8 cellular contexts compared by ENCODE assay signal in genomic region chr17:2711608-2712299, GRCh38. TPM values are rescaled to one million over a fixed set of nuclear protein-coding genes. Genes with fewer than 3 reads are reported as not detected.
DNase-seq lines count a peak whose midpoint lies in the region; ATAC-seq and TF ChIP-seq lines count a peak whose summit lies in the region.

Gene CLUH (minus strand): TSS chr17:2711764. CDS start chr17:2711661, 103 bp downstream.

- peaks cover 3% of the 10 kb centered on the region; the same call in 1 of the 2 replicates for H3K36me3 ChIP-seq in GM06990 (ENCODE audit: control insufficient read depth, insufficient read depth, low read length)

- peaks cover 31% of the 10 kb centered on the region for H3K4me1 Mint-ChIP-seq in activated naive CD4-positive, alpha-beta T cell treated with anti-CD3 and anti-CD28 coated beads, Interleukin-2, amount 50 U/mL, for 24 hours

- ATAC-seq in SK-N-SH treated with all-trans-retinoic acid at 6 μM for 48 hours (peak; percentile 93), omental fat pad (ENCODE audit: low FRiP score) (peak; percentile 86)

- H3K27me3 ChIP-seq in GM06990 (replicated peaks; ENCODE audit: control insufficient read depth, insufficient read depth, low read length) = no peaks in the 10 kb centered on the region

- peaks cover 1% of the 10 kb centered on the region for H3K36me3 Mint-ChIP-seq in activated naive CD4-positive, alpha-beta T cell treated with anti-CD3 and anti-CD28 coated beads, Interleukin-2, amount 50 U/mL, for 24 hours

- H3K27me3 Mint-ChIP-seq in activated naive CD4-positive, alpha-beta T cell treated with anti-CD3 and anti-CD28 coated beads, Interleukin-2, amount 50 U/mL, for 24 hours = no peaks in the 10 kb centered on the region

- peak within 1 kb of the TSS; percentile 81 for H3K27ac Mint-ChIP-seq in activated naive CD4-positive, alpha-beta T cell treated with anti-CD3 and anti-CD28 coated beads, Interleukin-2, amount 50 U/mL, for 24 hours

- DNase-seq in GM06990 (ENCODE audit: extremely low read depth, insufficient read length) = peak; percentile 99
- DNase-seq in HFF-Myc (ENCODE audit: extremely low read depth, low read depth) = peak; percentile 83
- peak; percentile 79 for DNase-seq in NAMALWA (ENCODE audit: low spot score)
- DNase-seq in glomerular endothelial cell (ENCODE audit: extremely low read depth, low read depth, low spot score) = peak; percentile 64
- peak; percentile 76 for DNase-seq in omental fat pad (ENCODE audit: low spot score)

- H3K4me3 Mint-ChIP-seq in activated naive CD4-positive, alpha-beta T cell treated with anti-CD3 and anti-CD28 coated beads, Interleukin-2, amount 50 U/mL, for 24 hours = peak within 1 kb of the TSS; percentile 95

- no peaks in the 10 kb centered on the region for H3K9me3 Mint-ChIP-seq in activated naive CD4-positive, alpha-beta T cell treated with anti-CD3 and anti-CD28 coated beads, Interleukin-2, amount 50 U/mL, for 24 hours

- H3K4me3 ChIP-seq in GM06990 (replicated peaks; ENCODE audit: low read depth, low read length) (peak within 1 kb of the TSS; percentile 69), HFF-Myc (replicated peaks; ENCODE audit: low read depth, low read length) (peak within 1 kb of the TSS; percentile 98)

- no peak for TF ChIP-seq CTCF in GM06990 (IDR thresholded peaks at IDR 0.05; ENCODE audit: insufficient read depth, low read length, poor library complexity, severe bottlenecking)
- no peak for TF ChIP-seq CTCF in HFF-Myc (IDR thresholded peaks at IDR 0.05; ENCODE audit: low read depth, low read length, missing control alignments)
- TF ChIP-seq CTCF in omental fat pad (IDR thresholded peaks at IDR 0.05) = no peak

- H3K27ac ChIP-seq in temporal lobe (ENCODE audit: low read depth, low read length) = peak within 1 kb of the TSS; percentile 86

TF ChIP-seq in SK-N-SH treated with all-trans-retinoic acid at 6 μM for 48 hours, 23 proteins besides CTCF, POLR2A, EP300 and RAD21:
- TF ChIP-seq TOX (CRISPR knock-in tag; IDR thresholded peaks at IDR 0.05; ENCODE audit: borderline replicate concordance) (no peak), ISL1 (CRISPR knock-in tag; IDR thresholded peaks at IDR 0.05) (no peak), ESRRG (CRISPR knock-in tag; IDR thresholded peaks at IDR 0.05) (no peak), ARNTL (CRISPR knock-in tag; IDR thresholded peaks at IDR 0.05; ENCODE audit: borderline replicate concordance, low read depth) (no peak), TCF4 (CRISPR knock-in tag; IDR thresholded peaks at IDR 0.05; ENCODE audit: borderline replicate concordance) (no peak), CREB5 (CRISPR knock-in tag; IDR thresholded peaks at IDR 0.05; ENCODE audit: low read depth) (no peak), POU6F1 (CRISPR knock-in tag; IDR thresholded peaks at IDR 0.05; ENCODE audit: borderline replicate concordance, low read depth) (no peak), OSR1 (CRISPR knock-in tag; IDR thresholded peaks at IDR 0.05) (no peak), ZFP3 (CRISPR knock-in tag; IDR thresholded peaks at IDR 0.05) (no peak), CSRNP3 (CRISPR knock-in tag; IDR thresholded peaks at IDR 0.05) (no peak), ZNF70 (CRISPR knock-in tag; IDR thresholded peaks at IDR 0.05) (no peak), GLIS3 (CRISPR knock-in tag; IDR thresholded peaks at IDR 0.05) (no peak), SNAI2 (CRISPR knock-in tag; IDR thresholded peaks at IDR 0.05) (no peak), BACH2 (CRISPR knock-in tag; IDR thresholded peaks at IDR 0.05; ENCODE audit: borderline replicate concordance) (no peak), ZC3H10 (CRISPR knock-in tag; IDR thresholded peaks at IDR 0.05) (no peak)

RNA-seq across cellular contexts. Expression of gene CLUH, which starts in this region (rescaled TPM):
- 63.3 and 80.3 TPM in 2 replicates for total RNA-seq in glomerular endothelial cell
- total RNA-seq in omental fat pad = 100 to 1,000 TPM in 2 of 4 donors, 10 to 100 TPM in 2; 39.2 to 167 (median 95.0) TPM
- total RNA-seq in temporal lobe = 24.1 TPM

Comparison
In these comparisons a context has a peak if more than half of its experiments do, and no peak if none do; other contexts are left out.
1. Peak in every context shown above with its lines: DNase-seq, ATAC-seq, H3K4me3 ChIP-seq and H3K27ac ChIP-seq.